ENCODE assay signal across 8 cellular contexts in the genomic region with DNA sequence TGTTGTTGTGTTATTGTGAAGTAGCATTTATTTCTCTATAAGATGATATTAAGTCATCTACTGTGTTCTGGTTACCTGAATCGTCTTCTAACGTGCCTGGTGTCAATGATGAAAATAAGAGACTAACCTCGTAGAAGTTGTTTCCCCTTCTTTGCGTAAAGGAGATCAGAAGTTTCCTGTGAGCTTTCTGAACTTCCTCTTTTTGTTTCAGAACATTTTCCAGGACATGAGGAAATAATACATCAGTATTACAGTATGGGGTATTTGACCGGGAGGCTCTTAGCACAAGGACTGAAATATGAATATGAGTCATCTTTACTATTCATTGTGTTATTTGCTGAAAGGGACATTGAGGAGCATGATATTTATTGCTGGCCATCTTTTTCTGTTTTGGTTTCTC. TPM values are rescaled to one million over a fixed set of nuclear protein-coding genes. Genes with fewer than 3 reads are reported as not detected.
DNase-seq lines count a peak whose midpoint lies in the region; ATAC-seq and TF ChIP-seq lines count a peak whose summit lies in the region.

No MANE protein-coding gene starts in this region.

- ATAC-seq in HG02981 (IDR thresholded peaks at IDR 0.05; ENCODE audit: unreplicated experiment) (peak; percentile 46), HG02840 (IDR thresholded peaks at IDR 0.05; ENCODE audit: low FRiP score, unreplicated experiment) (no peak)

- TF ChIP-seq CTCF in lower leg skin (IDR thresholded peaks at IDR 0.05): no peak

- H3K36me3 ChIP-seq in muscle layer of duodenum (ENCODE audit: control insufficient read depth in 1 of 2, insufficient read depth in 2 of 2, low read length in 2 of 2): no peaks in the 10 kb centered on the region

- peak overlapping the region; percentile 78 to 91 for H3K4me3 ChIP-seq in muscle layer of duodenum (ENCODE audit: low read depth in 1 of 2, low read length in 2 of 2)
- no peak overlapping the region for H3K4me3 ChIP-seq in lower leg skin (ENCODE audit: low read depth, poor library complexity, severe bottlenecking)

- H3K27ac Mint-ChIP-seq in activated naive CD8-positive, alpha-beta T cell: peak overlapping the region; percentile 74

- intact Hi-C loops in lower leg skin (cut with DNase I; ENCODE audit: low total_unique reads): no loop called here

- WGBS in lower leg skin, 2 donors: 51 to 65% methylated on average over 5 of the region's 5 CpGs

- TF ChIP-seq POLR2A in lower leg skin (IDR thresholded peaks at IDR 0.05): no peak

- peak overlapping the region; percentile 91 for H3K4me3 Mint-ChIP-seq in activated naive CD8-positive, alpha-beta T cell

- H3K9me3 ChIP-seq in muscle layer of duodenum (ENCODE audit: control insufficient read depth in 1 of 2, low read length in 2 of 2): no peaks in the 10 kb centered on the region

- no peaks in the 10 kb centered on the region for H3K27me3 Mint-ChIP-seq in activated naive CD8-positive, alpha-beta T cell

- no peaks in the 10 kb centered on the region for H3K9me3 Mint-ChIP-seq in activated naive CD8-positive, alpha-beta T cell (ENCODE audit: low read depth)

- H3K27ac ChIP-seq in muscle layer of duodenum (ENCODE audit: low read length): peak overlapping the region; percentile 60

- peaks cover 31% of the 10 kb centered on the region for H3K4me1 Mint-ChIP-seq in activated naive CD8-positive, alpha-beta T cell (ENCODE audit: low read depth)

- H3K4me1 ChIP-seq in muscle layer of duodenum (ENCODE audit: control insufficient read depth in 1 of 2, insufficient read depth in 2 of 2, low read length in 2 of 2): peaks cover 0 to 6% of the 10 kb centered on the region in 2 donors

- no peaks in the 10 kb centered on the region for H3K27me3 ChIP-seq in muscle layer of duodenum (ENCODE audit: low read depth, low read length)

- DNase-seq in GF-D8 (lab: John Stamatoyannopoulos, UW): peak; percentile 87
- no peak for DNase-seq in anterior cingulate cortex (lab: John Stamatoyannopoulos, UW)
- no peak for DNase-seq in lower leg skin (ENCODE audit: low spot score in 2 of 2)
- DNase-seq in activated CD4-positive, CD25-positive, alpha-beta regulatory T cell treated with anti-CD3 and anti-CD28 coated beads, Interleukin-2, amount 50 U/mL, for 72 hours: no peak

- no peaks in the 10 kb centered on the region for H3K36me3 Mint-ChIP-seq in activated naive CD8-positive, alpha-beta T cell

RNA-seq across cellular contexts. Expression of gene ST6GALNAC3, which starts 1.3 kb away (rescaled TPM):
- 1 to 10 TPM; 1.5 to 3.8 (median 3.0) TPM for total RNA-seq in lower leg skin
